In the genomic region with DNA sequence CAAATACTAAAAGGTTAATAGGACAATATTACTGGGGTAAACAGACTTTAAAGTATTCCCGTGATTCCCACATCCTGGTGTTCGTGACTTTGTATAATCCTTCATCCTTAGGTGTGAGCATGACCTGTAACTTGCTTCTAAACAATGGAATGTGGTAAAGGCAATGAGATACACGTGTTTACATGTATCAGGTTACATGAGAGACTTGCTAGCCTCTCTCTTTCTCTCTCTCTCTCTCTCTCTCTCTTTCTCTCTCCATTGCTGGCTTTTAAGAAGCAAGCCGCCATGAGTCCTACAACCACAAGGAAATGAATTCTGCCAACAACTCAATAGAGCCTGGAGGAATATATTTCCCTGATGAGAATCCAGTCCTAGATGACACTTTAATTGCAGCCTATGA, we compare ENCODE assay signal across 26 cellular contexts.
"Had no signal": no experiment of that assay in that cellular context is flagged by ENCODE, and none has a peak within 500 bp of the region (broad histone marks: within the 10 kb centered on the region; RNA-seq: fewer than 3 reads in every experiment).

No MANE protein-coding gene starts in this region.

- DNase-seq: activated CD4-positive, alpha-beta memory T cell treated with anti-CD3 and anti-CD28 coated beads, Interleukin-2, amount 10 ng/mL, durations not matched to agents 7 days and 5 days; activated CD4-positive, alpha-beta T cell treated with anti-CD3 and anti-CD28 coated beads, Interleukin-2, amount 10 ng/mL, durations not matched to agents 24 days and 14 days; activated effector memory CD4-positive, alpha-beta T cell treated with Interleukin-2 at 50 U/mL for 16 hours; activated naive CD4-positive, alpha-beta T cell treated with anti-CD3 and anti-CD28 coated beads for 36 hours; activated naive CD8-positive, alpha-beta T cell treated with anti-CD3 and anti-CD28 coated beads, Interleukin-2, amount 10 ng/mL, durations not matched to agents 7 days and 5 days; activated T-cell treated with anti-CD3 and anti-CD28 coated beads, Interleukin-2, amount 50 U/mL, for 72 hours; amniotic stem cell; cerebellar nuclear complex; heart right ventricle; kidney; left lung; naive thymus-derived CD8-positive, alpha-beta T cell; posterior cingulate gyrus; sigmoid colon; stimulated activated CD4-positive, alpha-beta T cell treated with anti-CD3 and anti-CD28 coated beads, Interleukin-15, amount 100 ng/mL, for 24 hours; stomach; trophoblast cell; uterus had no signal

- H3K27ac ChIP-seq: coronary artery, epithelial cell of prostate, heart right ventricle, left lung, neural progenitor cell, sigmoid colon, stomach, uterus, VCaP had no signal

- H3K9ac ChIP-seq: neural progenitor cell had no signal

- H3K4me2 ChIP-seq: neural progenitor cell, smooth muscle cell had no signal

- H3K4me1 ChIP-seq: heart right ventricle, left lung, neural progenitor cell, sigmoid colon, stomach, uterus had no signal

- ATAC-seq: activated CD4-positive, CD25-positive, alpha-beta regulatory T cell treated with anti-CD3 and anti-CD28 coated beads, Interleukin-2, amount 50 U/mL, for 24 hours; activated T-cell treated with anti-CD3 and anti-CD28 coated beads, Interleukin-2, amount 50 U/mL, for 72 hours; heart right ventricle; left lung; naive thymus-derived CD8-positive, alpha-beta T cell; stimulated activated memory B cell treated with anti-CD40 and anti-IgM and Interleukin-4, amounts not matched to agents 10 μg/mL and 1 μg/mL and 100 μg/mL, for 72 hours had no signal

- H3K4me3 ChIP-seq: coronary artery, heart right ventricle, left lung, lung, neural progenitor cell, sigmoid colon, smooth muscle cell, stomach, uterus had no signal

- H2AFZ ChIP-seq: neural progenitor cell had no signal

- H3K9me3 ChIP-seq: heart right ventricle, left lung, sigmoid colon, stomach, uterus had no signal

- FAIRE-seq: kidney had no signal

- H3K36me3 ChIP-seq: heart right ventricle, left lung, neural progenitor cell, sigmoid colon, stomach, uterus had no signal

- H3K27me3 ChIP-seq: heart right ventricle, left lung, neural progenitor cell, sigmoid colon, stomach, uterus had no signal
